In genomic region chr22:25748704-25749103, GRCh38 we compare ENCODE assay signal across 22 cellular contexts. TPM values are rescaled to one million over a fixed set of nuclear protein-coding genes. Genes with fewer than 3 reads are reported as not detected.
A peak's percentile ranks its signal among the peaks of the same experiment; 100 is the strongest.
DNase-seq lines count a peak whose midpoint lies in the region; ATAC-seq, FAIRE-seq and TF ChIP-seq lines count a peak whose summit lies in the region.
"Had no signal": no experiment of that assay in that cellular context is flagged by ENCODE, and none has a peak within 500 bp of the region (broad histone marks: within the 10 kb centered on the region; RNA-seq: fewer than 3 reads in every experiment).

No MANE protein-coding gene starts in this region.

- FAIRE-seq in HepG2 (lab: Jason Lieb, UNC), result peak; percentile 51
- FAIRE-seq: H1, HTR-8/SVneo had no signal

- CTCF ChIA-PET in HepG2 (lab: Yijun Ruan, JAX; ENCODE audit: low intra/inter-chr PET ratio, low total read pairs), result no interaction called here

- DNase-seq in heart left ventricle, result no peak
- DNase-seq in cardiac septum (ENCODE audit: low spot score), result no peak
- no peak for DNase-seq in SJSA1 (ENCODE audit: low read depth in 1 of 2, low spot score in 2 of 2)
- peak; percentile 69 for DNase-seq in HepG2 (ENCODE audit: low spot score)
- no peak for DNase-seq in tibial artery
- no peak for DNase-seq in Karpas-422
- no peak for DNase-seq in upper lobe of right lung
- DNase-seq: activated T-cell treated with anti-CD3 and anti-CD28 coated beads, Interleukin-2, amount 50 U/mL, for 24 hours; caudate nucleus; effector CD8-positive, alpha-beta T cell; head of caudate nucleus; mesendoderm; NCI-H1436 treated with DMSO at 0.1 percent for 48 hours; NCI-H82; stimulated activated naive CD4-positive, alpha-beta T cell treated with Interleukin-2 at 50 U/mL for 16 hours had no signal

- BruUV-seq in HepG2 (replicated peaks; lab: Mats Ljungman, UMichigan), result no TSS peak

- TF ChIP-seq RAD21 in HepG2 (CRISPR knock-in tag; IDR thresholded peaks at IDR 0.05), result no peak

- WGBS in heart left ventricle, 4 donors, result 27 to 66% (median 35%) methylated on average over 2 of the region's 2 CpGs
- WGBS in HepG2 (ENCODE audit: low lambda C conversion rate), result 0% methylated on average over 2 of the region's 2 CpGs

- H3K27ac ChIP-seq in heart left ventricle (peak overlapping the region in 10 of 12 donors; percentile 17 to 98 (median 70)), SJSA1 (peak overlapping the region; percentile 89; the same call in 1 of the 2 replicates), HepG2 (ENCODE audit: extremely low read length, insufficient read depth, low read length) (peak overlapping the region; percentile 21), tibial artery (peak overlapping the region; percentile 82 to 83), Karpas-422 (ENCODE audit: low read length) (no peak overlapping the region), upper lobe of right lung (no peak overlapping the region)
- H3K27ac ChIP-seq: SK-N-MC had no signal

- POLR2A ChIA-PET in HepG2 (lab: Yijun Ruan, JAX), result no interaction called here

- no peak for TF ChIP-seq CTCF in heart left ventricle (IDR thresholded peaks at IDR 0.05)
- 0 out of 2 replicates have a peak, but pooled peaks have one; percentile 11 for TF ChIP-seq CTCF in HepG2 (CRISPR knock-in tag; IDR thresholded peaks at IDR 0.05)
- TF ChIP-seq CTCF in tibial artery (IDR thresholded peaks at IDR 0.05), result no peak
- no peak for TF ChIP-seq CTCF in upper lobe of right lung (IDR thresholded peaks at IDR 0.05)

- intact Hi-C loops in heart left ventricle (cut with DNase I) (loop anchor here in 1 of 10 donors (10.0 kb wide), 1 partner anchor 84 kb away; no protein-coding TSS in a partner anchor), cardiac septum (cut with DNase I) (no loop called here), HepG2 (cut with micrococcal nuclease; ENCODE audit: unreplicated experiment) (no loop called here), tibial artery (cut with DNase I; ENCODE audit: low total_unique reads) (no loop called here), upper lobe of right lung (cut with DNase I) (no loop called here)

- in situ Hi-C loops in HepG2 (cut with HindIII; ENCODE audit: extremely low pct_ligation_motif_present, low pct_unique_long_range_greater_than_20kb), result no loop called here

- H3K9me3 ChIP-seq in heart left ventricle (no peaks in the 10 kb centered on the region), SJSA1 (replicated peaks) (no peaks in the 10 kb centered on the region), HepG2 (ENCODE audit: low read length) (no peaks in the 10 kb centered on the region), tibial artery (no peaks in the 10 kb centered on the region), Karpas-422 (ENCODE audit: low read length) (no peaks in the 10 kb centered on the region), upper lobe of right lung (no peaks in the 10 kb centered on the region)

- ATAC-seq in heart left ventricle, result no peak
- peak; percentile 89 for ATAC-seq in HepG2
- no peak for ATAC-seq in GM21515 (IDR thresholded peaks at IDR 0.05; ENCODE audit: unreplicated experiment)
- ATAC-seq in upper lobe of right lung, result no peak

- TF ChIP-seq POLR2A in heart left ventricle (IDR thresholded peaks at IDR 0.05) (no peak), HepG2 (IDR thresholded peaks at IDR 0.05; ENCODE audit: insufficient read depth in 1 of 2, low read depth in 2 of 2, low read length in 2 of 2) (no peak)

- no peak overlapping the region for H3K9ac ChIP-seq in HepG2 (ENCODE audit: insufficient read depth, low read depth, low read length)
- no peak overlapping the region for H3K9ac ChIP-seq in Karpas-422 (ENCODE audit: low read length)

- H3K4me1 ChIP-seq in heart left ventricle (peaks cover 0 to 73% (median 27%) of the 10 kb centered on the region in 12 donors), SJSA1 (replicated peaks) (peaks cover 36% of the 10 kb centered on the region), HepG2 (ENCODE audit: insufficient read depth, low read length) (peaks cover 37% of the 10 kb centered on the region), tibial artery (peaks cover 0 to 22% (median 6%) of the 10 kb centered on the region in 4 donors), Karpas-422 (ENCODE audit: low read length) (no peaks in the 10 kb centered on the region), upper lobe of right lung (no peaks in the 10 kb centered on the region)

- H3K9me2 ChIP-seq in Karpas-422 (replicated peaks; ENCODE audit: insufficient read depth, low read length), result no peaks in the 10 kb centered on the region

- peak overlapping the region; percentile 15 for H3K4me2 ChIP-seq in HepG2 (ENCODE audit: low read depth, low read length)
- H3K4me2 ChIP-seq in Karpas-422 (ENCODE audit: low read depth, low read length, poor library complexity, severe bottlenecking), result no peak overlapping the region

- TF ChIP-seq EP300 in HepG2 (IDR thresholded peaks at IDR 0.05; ENCODE audit: low read depth in 2 of 2, low read length in 2 of 2) (no peak), HepG2 (CRISPR knock-in tag; IDR thresholded peaks at IDR 0.05; ENCODE audit: borderline replicate concordance) (no peak)

- H3K4me3 ChIP-seq in heart left ventricle, result no peak overlapping the region
- no peak overlapping the region for H3K4me3 ChIP-seq in SJSA1
- 0 out of 6 replicates have a peak overlapping the region, but pooled peaks of 1 of the 3 experiments have one; percentile 8 for H3K4me3 ChIP-seq in HepG2 (replicated peaks in 1 of 3; ENCODE audit: insufficient read depth in 1 of 3, low read depth in 2 of 3, low read length in 3 of 3)
- no peak overlapping the region for H3K4me3 ChIP-seq in tibial artery
- no peak overlapping the region for H3K4me3 ChIP-seq in Karpas-422 (ENCODE audit: low read length)
- no peak overlapping the region for H3K4me3 ChIP-seq in upper lobe of right lung
- H3K4me3 ChIP-seq: SK-N-MC had no signal

- H2AFZ ChIP-seq in HepG2 (ENCODE audit: low read length) (no peak overlapping the region), Karpas-422 (ENCODE audit: low read length) (no peak overlapping the region)

- no peaks in the 10 kb centered on the region for H3K36me3 ChIP-seq in heart left ventricle
- no peaks in the 10 kb centered on the region for H3K36me3 ChIP-seq in SJSA1
- no peaks in the 10 kb centered on the region for H3K36me3 ChIP-seq in HepG2 (replicated peaks in 1 of 2; ENCODE audit: control insufficient read depth in 1 of 2, insufficient read depth in 2 of 2, low read length in 2 of 2)
- H3K36me3 ChIP-seq in tibial artery, result no peaks in the 10 kb centered on the region
- H3K36me3 ChIP-seq in Karpas-422 (ENCODE audit: insufficient read depth, low read length), result no peaks in the 10 kb centered on the region
- no peaks in the 10 kb centered on the region for H3K36me3 ChIP-seq in upper lobe of right lung

- H4K20me1 ChIP-seq in HepG2 (ENCODE audit: insufficient read depth, low read length) (no peaks in the 10 kb centered on the region), Karpas-422 (ENCODE audit: insufficient read depth, low read depth, low read length) (no peaks in the 10 kb centered on the region)

- H3K79me2 ChIP-seq in HepG2 (ENCODE audit: insufficient read depth, low read length) (no peaks in the 10 kb centered on the region), Karpas-422 (ENCODE audit: low read length) (no peaks in the 10 kb centered on the region)

- H3K27me3 ChIP-seq in heart left ventricle, result no peaks in the 10 kb centered on the region
- H3K27me3 ChIP-seq in SJSA1 (replicated peaks), result no peaks in the 10 kb centered on the region
- H3K27me3 ChIP-seq in HepG2 (ENCODE audit: control insufficient read depth in 1 of 2, insufficient read depth in 2 of 2, low read length in 2 of 2), result no peaks in the 10 kb centered on the region; a peak in 3 of 5 replicates
- no peaks in the 10 kb centered on the region for H3K27me3 ChIP-seq in tibial artery
- no peaks in the 10 kb centered on the region for H3K27me3 ChIP-seq in Karpas-422 (ENCODE audit: low read length)
- H3K27me3 ChIP-seq in upper lobe of right lung, result no peaks in the 10 kb centered on the region

TF ChIP-seq in HepG2, 621 proteins besides CTCF, POLR2A, EP300 and RAD21 (continues in another document):
- TF ChIP-seq ZNF839 (CRISPR knock-in tag; IDR thresholded peaks at IDR 0.05; ENCODE audit: borderline replicate concordance), result no peak
- TF ChIP-seq ELF4 (CRISPR knock-in tag; IDR thresholded peaks at IDR 0.05; ENCODE audit: borderline replicate concordance), result no peak

RNA-seq across cellular contexts. Expression of gene MYO18B, which starts 6.7 kb away (rescaled TPM):
- total RNA-seq in heart left ventricle (100 to 1,000 TPM; 156 to 301 (median 193) TPM), cardiac septum (254 TPM), HepG2 (2016; rRNA removed; fragmentation: Illumina TruSeq; extraction: Trizol) (0.04 TPM in 1 of 2 replicates, not detected in the other), upper lobe of right lung (0.14 TPM)
- polyA plus RNA-seq in heart left ventricle (100 to 1,000 TPM; 140 to 216 TPM), HepG2 (2011; rRNA removed) (0.01 and 0.22 TPM in 2 replicates)
- 0.11 and 0.63 TPM in 2 replicates for total RNA-seq in SJSA1 (2014; rRNA removed; shearing (Covaris generic))
- total RNA-seq in HepG2 (2016; cell fraction: cytosol; rRNA removed; fragmentation: Illumina TruSeq; extraction: Trizol; ENCODE audit: low read depth), result not detected in 2 replicates
- 0.04 TPM in 1 of 2 replicates, not detected in the other for total RNA-seq in HepG2 (2016; cell fraction: insoluble cytoplasmic fraction; rRNA removed; fragmentation: Illumina TruSeq; extraction: Trizol)
- total RNA-seq in HepG2 (2016; cell fraction: membrane; rRNA removed; fragmentation: Illumina TruSeq; extraction: Trizol), result 0.17 TPM in 1 of 2 replicates, not detected in the other
- total RNA-seq in HepG2 (2016; cell fraction: nucleus; rRNA removed; fragmentation: Illumina TruSeq; extraction: Trizol), result 0.06 TPM in 1 of 2 replicates, not detected in the other
- polyA plus RNA-seq in HepG2 (2011; cell fraction: cytosol; rRNA removed), result 0.01 and 0.06 TPM in 2 replicates
- polyA plus RNA-seq in HepG2 (2011; cell fraction: nucleus; rRNA removed), result 0.32 and 0.33 TPM in 2 replicates
- polyA plus RNA-seq in HepG2 (2012), result 0.07 and 0.23 TPM in 2 replicates
- polyA plus RNA-seq in HepG2 (2016; cell fraction: cytosol; fragmentation: Illumina TruSeq; extraction: Trizol; ENCODE audit: low read depth), result not detected in 2 replicates
- polyA plus RNA-seq in HepG2 (2016; cell fraction: insoluble cytoplasmic fraction; fragmentation: Illumina TruSeq; extraction: Trizol; ENCODE audit: low read depth), result 0.03 TPM in 1 of 2 replicates, not detected in the other
- not detected in 2 replicates for polyA plus RNA-seq in HepG2 (2016; cell fraction: membrane; fragmentation: Illumina TruSeq; extraction: Trizol; ENCODE audit: low read depth)
- not detected in 2 replicates for polyA plus RNA-seq in HepG2 (2016; cell fraction: nucleus; fragmentation: Illumina TruSeq; extraction: Trizol; ENCODE audit: insufficient read depth, low read depth)
- 0.05 and 0.08 TPM in 2 replicates for polyA minus RNA-seq in HepG2 (2011; rRNA and poly(A)+ RNA removed; ENCODE audit: low replicate concordance)
- polyA minus RNA-seq in HepG2 (2011; cell fraction: cytosol; rRNA and poly(A)+ RNA removed), result not detected in 2 replicates
- polyA minus RNA-seq in HepG2 (2011; cell fraction: nucleus; rRNA and poly(A)+ RNA removed), result 0.13 and 0.99 TPM in 2 replicates
- total RNA-seq in Karpas-422 (2014; rRNA removed; shearing (Covaris generic); ENCODE audit: low replicate concordance), result not detected in 2 replicates
- total RNA-seq: Daoy, M059J had no signal
- polyA plus RNA-seq: fibroblast of lung had no signal

Comparison
In these comparisons a context has a peak if more than half of its experiments do, and no peak if none do; other contexts are left out.
1. H3K27ac ChIP-seq: peak in heart left ventricle (10 of 12), SJSA1 (single experiment), HepG2 (single experiment) and tibial artery (2 of 2); none in Karpas-422 (single experiment) and upper lobe of right lung (single experiment).
2. RNA of gene MYO18B, which starts 6.7 kb away (total RNA-seq): 254 TPM in cardiac septum (single experiment) and 156 to 301 TPM in heart left ventricle; 0.14 TPM in upper lobe of right lung (single experiment), 0.11 to 0.63 TPM in SJSA1, 0.04 to 0.17 TPM in HepG2 and not detected in Karpas-422; every median in the first group is over 10 times any median in the second.